ENCODE assay signal across 5 cellular contexts in genomic region chr2:216930716-216931115, GRCh38.
"Had no signal": no experiment of that assay in that cellular context is flagged by ENCODE, and none has a peak within 500 bp of the region (broad histone marks: within the 10 kb centered on the region; RNA-seq: fewer than 3 reads in every experiment).

No MANE protein-coding gene starts in this region.

- ATAC-seq: HepG2, K562 had no signal

- H3K4me3 ChIP-seq: K562 had no signal

- DNase-seq: IMR-90, KBM-7, KG1 had no signal
